1 cellular context compared by ENCODE assay signal in genomic region chr12:119668315-119668651, GRCh38.
A peak's percentile ranks its signal among the peaks of the same experiment; 100 is the strongest.
TF ChIP-seq lines count a peak whose summit lies in the region.

No MANE protein-coding gene starts in this region.

TF ChIP-seq in K562, 482 proteins besides CTCF, POLR2A, EP300 and RAD21 (continued from another document):
- TF ChIP-seq NR4A1 (CRISPR knock-in tag; IDR thresholded peaks at IDR 0.05) (no peak), NR4A1 (tag; IDR thresholded peaks at IDR 0.05) (0 out of 2 replicates have a peak, but pooled peaks have one; percentile 4), MTA1 (IDR thresholded peaks at IDR 0.05; ENCODE audit: borderline replicate concordance) (no peak), ZBTB1 (CRISPR knock-in tag; IDR thresholded peaks at IDR 0.05; ENCODE audit: borderline replicate concordance, low read depth) (no peak), GABPA (tag; conservative IDR thresholded peaks at IDR 0.05; ENCODE audit: low read depth) (no peak), PPARD (CRISPR knock-in tag; IDR thresholded peaks at IDR 0.05) (no peak), ZC3H4 (CRISPR knock-in tag; IDR thresholded peaks at IDR 0.05; ENCODE audit: borderline replicate concordance) (peak; percentile 7; the same call in 1 of the 2 replicates), ETS1 (conservative IDR thresholded peaks at IDR 0.05; ENCODE audit: control insufficient read depth, low read depth, low read length) (no peak), ZKSCAN8 (CRISPR knock-in tag; IDR thresholded peaks at IDR 0.05) (no peak), ZSCAN29 (IDR thresholded peaks at IDR 0.05) (no peak), ZNF354B (CRISPR knock-in tag; IDR thresholded peaks at IDR 0.05) (no peak), ZNF12 (CRISPR knock-in tag; IDR thresholded peaks at IDR 0.05) (no peak), ZNF282 (CRISPR knock-in tag; IDR thresholded peaks at IDR 0.05) (no peak), SMARCC2 (IDR thresholded peaks at IDR 0.05; ENCODE audit: low read depth) (no peak), CHD1 (IDR thresholded peaks at IDR 0.05; ENCODE audit: low read length) (peak; percentile 7), POU5F1 (IDR thresholded peaks at IDR 0.05; ENCODE audit: borderline replicate concordance, low read depth, low read length, partially characterized antibody) (no peak), ZNF324 (CRISPR knock-in tag; IDR thresholded peaks at IDR 0.05) (0 out of 2 replicates have a peak, but pooled peaks have one; percentile 2), ZNF239 (CRISPR knock-in tag; IDR thresholded peaks at IDR 0.05) (no peak), TBL1XR1 (IDR thresholded peaks at IDR 0.05; ENCODE audit: low read length in 2 of 2) (no peak), DACH1 (IDR thresholded peaks at IDR 0.05; ENCODE audit: partially characterized antibody) (no peak), ID3 (CRISPR knock-in tag; IDR thresholded peaks at IDR 0.05) (no peak), ID3 (tag; IDR thresholded peaks at IDR 0.05) (no peak), MECOM (CRISPR knock-in tag; IDR thresholded peaks at IDR 0.05) (no peak), SIN3A (IDR thresholded peaks at IDR 0.05; ENCODE audit: borderline replicate concordance in 2 of 2, control insufficient read depth in 1 of 2, low read depth in 2 of 2, low read length in 2 of 2) (0 out of 4 replicates have a peak, but pooled peaks of 1 of the 2 experiments have one; percentile 5), ZNF140 (CRISPR knock-in tag; IDR thresholded peaks at IDR 0.05) (no peak), KAT7 (CRISPR knock-in tag; IDR thresholded peaks at IDR 0.05; ENCODE audit: borderline replicate concordance) (0 out of 2 replicates have a peak, but pooled peaks have one; percentile 22), TBP (optimal IDR thresholded peaks at IDR 0.05; ENCODE audit: low read depth, low read length) (no peak), U2AF1 (optimal IDR thresholded peaks at IDR 0.05; ENCODE audit: low read depth, low read length) (no peak), RBM39 (optimal IDR thresholded peaks at IDR 0.05; ENCODE audit: low read depth, low read length) (no peak), KDM5B (IDR thresholded peaks at IDR 0.05; ENCODE audit: insufficient replicate concordance, low read depth, low read length) (peak; percentile 8), ZNF583 (CRISPR knock-in tag; IDR thresholded peaks at IDR 0.05) (no peak), ZNF77 (CRISPR knock-in tag; IDR thresholded peaks at IDR 0.05) (no peak), FOXK2 (conservative IDR thresholded peaks at IDR 0.05 in 1 of 2, IDR thresholded peaks at IDR 0.05 in 1 of 2; ENCODE audit: low read depth in 2 of 2) (no peak), NFRKB (IDR thresholded peaks at IDR 0.05; ENCODE audit: low read depth) (0 out of 2 replicates have a peak, but pooled peaks have one; percentile 25), HMG20A (CRISPR knock-in tag; conservative IDR thresholded peaks at IDR 0.05) (no peak), ARHGAP35 (IDR thresholded peaks at IDR 0.05; ENCODE audit: partially characterized antibody) (no peak), NKRF (IDR thresholded peaks at IDR 0.05; ENCODE audit: borderline replicate concordance) (peak; percentile 44; the same call in 1 of the 2 replicates), MEF2A (IDR thresholded peaks at IDR 0.05; ENCODE audit: control insufficient read depth, low read depth, low read length) (no peak), EGR1 (conservative IDR thresholded peaks at IDR 0.05) (no peak), IFI16 (CRISPR knock-in tag; IDR thresholded peaks at IDR 0.05) (no peak), TAF9B (IDR thresholded peaks at IDR 0.05; ENCODE audit: partially characterized antibody) (no peak), RBFOX2 (IDR thresholded peaks at IDR 0.05; ENCODE audit: low read depth, low read length) (no peak; the same call in 1 of the 2 replicates)
- TF ChIP-seq, protein P1, sequence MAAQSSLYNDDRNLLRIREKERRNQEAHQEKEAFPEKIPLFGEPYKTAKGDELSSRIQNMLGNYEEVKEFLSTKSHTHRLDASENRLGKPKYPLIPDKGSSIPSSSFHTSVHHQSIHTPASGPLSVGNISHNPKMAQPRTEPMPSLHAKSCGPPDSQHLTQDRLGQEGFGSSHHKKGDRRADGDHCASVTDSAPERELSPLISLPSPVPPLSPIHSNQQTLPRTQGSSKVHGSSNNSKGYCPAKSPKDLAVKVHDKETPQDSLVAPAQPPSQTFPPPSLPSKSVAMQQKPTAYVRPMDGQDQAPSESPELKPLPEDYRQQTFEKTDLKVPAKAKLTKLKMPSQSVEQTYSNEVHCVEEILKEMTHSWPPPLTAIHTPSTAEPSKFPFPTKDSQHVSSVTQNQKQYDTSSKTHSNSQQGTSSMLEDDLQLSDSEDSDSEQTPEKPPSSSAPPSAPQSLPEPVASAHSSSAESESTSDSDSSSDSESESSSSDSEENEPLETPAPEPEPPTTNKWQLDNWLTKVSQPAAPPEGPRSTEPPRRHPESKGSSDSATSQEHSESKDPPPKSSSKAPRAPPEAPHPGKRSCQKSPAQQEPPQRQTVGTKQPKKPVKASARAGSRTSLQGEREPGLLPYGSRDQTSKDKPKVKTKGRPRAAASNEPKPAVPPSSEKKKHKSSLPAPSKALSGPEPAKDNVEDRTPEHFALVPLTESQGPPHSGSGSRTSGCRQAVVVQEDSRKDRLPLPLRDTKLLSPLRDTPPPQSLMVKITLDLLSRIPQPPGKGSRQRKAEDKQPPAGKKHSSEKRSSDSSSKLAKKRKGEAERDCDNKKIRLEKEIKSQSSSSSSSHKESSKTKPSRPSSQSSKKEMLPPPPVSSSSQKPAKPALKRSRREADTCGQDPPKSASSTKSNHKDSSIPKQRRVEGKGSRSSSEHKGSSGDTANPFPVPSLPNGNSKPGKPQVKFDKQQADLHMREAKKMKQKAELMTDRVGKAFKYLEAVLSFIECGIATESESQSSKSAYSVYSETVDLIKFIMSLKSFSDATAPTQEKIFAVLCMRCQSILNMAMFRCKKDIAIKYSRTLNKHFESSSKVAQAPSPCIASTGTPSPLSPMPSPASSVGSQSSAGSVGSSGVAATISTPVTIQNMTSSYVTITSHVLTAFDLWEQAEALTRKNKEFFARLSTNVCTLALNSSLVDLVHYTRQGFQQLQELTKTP (IDR thresholded peaks at IDR 0.05; ENCODE audit: low read depth in 1 of 2, partially characterized antibody in 2 of 2), result peak in 1 of 2 experiments; percentile 46
TF ChIP-seq in K562: peak in this region for 12.
